1 cellular context compared by ENCODE assay signal in genomic region chr19:38656171-38656981, GRCh38.
A peak's percentile ranks its signal among the peaks of the same experiment; 100 is the strongest.
TF ChIP-seq lines count a peak whose summit lies in the region.

No MANE protein-coding gene starts in this region.

TF ChIP-seq in HEK293, 187 proteins besides CTCF, POLR2A, EP300 and RAD21 (continued from another document and continues in another):
- TF ChIP-seq PRDM2 (tag by site-specific recombination; IDR thresholded peaks at IDR 0.05; ENCODE audit: borderline replicate concordance): no peak
- peak; percentile 97 for TF ChIP-seq ZNF121 (tag by site-specific recombination; IDR thresholded peaks at IDR 0.05)
- TF ChIP-seq ZNF155 (tag by site-specific recombination; IDR thresholded peaks at IDR 0.05): no peak
- TF ChIP-seq ZNF404 (tag by site-specific recombination; IDR thresholded peaks at IDR 0.05): no peak
- no peak for TF ChIP-seq MYNN (tag by site-specific recombination; IDR thresholded peaks at IDR 0.05; ENCODE audit: borderline replicate concordance)
- no peak; the same call in 1 of the 2 replicates for TF ChIP-seq ZNF366 (tag by site-specific recombination; conservative IDR thresholded peaks at IDR 0.05)
- no peak for TF ChIP-seq ZBTB8A (tag by site-specific recombination; IDR thresholded peaks at IDR 0.05)
- peak; percentile 62 for TF ChIP-seq KLF1 (tag by site-specific recombination; IDR thresholded peaks at IDR 0.05)
- TF ChIP-seq ZNF140 (tag by site-specific recombination; IDR thresholded peaks at IDR 0.05): no peak
- TF ChIP-seq ZNF621 (tag by site-specific recombination; IDR thresholded peaks at IDR 0.05): no peak
- no peak for TF ChIP-seq ZNF311 (tag by site-specific recombination; IDR thresholded peaks at IDR 0.05; ENCODE audit: borderline replicate concordance)
- TF ChIP-seq ZNF48 (tag by site-specific recombination; IDR thresholded peaks at IDR 0.05): no peak
- TF ChIP-seq HIC1 (tag by site-specific recombination; IDR thresholded peaks at IDR 0.05): no peak
- TF ChIP-seq SALL2 (tag by site-specific recombination; IDR thresholded peaks at IDR 0.05; ENCODE audit: borderline replicate concordance): no peak
- no peak for TF ChIP-seq ZNF664 (tag by site-specific recombination; IDR thresholded peaks at IDR 0.05)
- TF ChIP-seq, protein P1, sequence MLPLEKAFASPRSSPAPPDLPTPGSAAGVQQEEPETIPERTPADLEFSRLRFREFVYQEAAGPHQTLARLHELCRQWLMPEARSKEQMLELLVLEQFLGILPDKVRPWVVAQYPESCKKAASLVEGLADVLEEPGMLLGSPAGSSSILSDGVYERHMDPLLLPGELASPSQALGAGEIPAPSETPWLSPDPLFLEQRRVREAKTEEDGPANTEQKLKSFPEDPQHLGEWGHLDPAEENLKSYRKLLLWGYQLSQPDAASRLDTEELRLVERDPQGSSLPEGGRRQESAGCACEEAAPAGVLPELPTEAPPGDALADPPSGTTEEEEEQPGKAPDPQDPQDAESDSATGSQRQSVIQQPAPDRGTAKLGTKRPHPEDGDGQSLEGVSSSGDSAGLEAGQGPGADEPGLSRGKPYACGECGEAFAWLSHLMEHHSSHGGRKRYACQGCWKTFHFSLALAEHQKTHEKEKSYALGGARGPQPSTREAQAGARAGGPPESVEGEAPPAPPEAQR (tag by site-specific recombination; IDR thresholded peaks at IDR 0.05): no peak
- TF ChIP-seq ELK4 (IDR thresholded peaks at IDR 0.05; ENCODE audit: borderline replicate concordance, low read depth, low read length): no peak
- TF ChIP-seq ZNF416 (tag by site-specific recombination; IDR thresholded peaks at IDR 0.05): no peak
- TF ChIP-seq ZNF239 (tag by site-specific recombination; IDR thresholded peaks at IDR 0.05): no peak
- no peak for TF ChIP-seq ZNF701 (tag by site-specific recombination; IDR thresholded peaks at IDR 0.05)
- no peak for TF ChIP-seq ZNF37A (tag by site-specific recombination; IDR thresholded peaks at IDR 0.05)
- TF ChIP-seq ZNF624 (tag by site-specific recombination; IDR thresholded peaks at IDR 0.05): no peak
- no peak for TF ChIP-seq PATZ1 (tag by site-specific recombination; IDR thresholded peaks at IDR 0.05)
- no peak for TF ChIP-seq REST (tag by site-specific recombination; IDR thresholded peaks at IDR 0.05)
- no peak for TF ChIP-seq ZSCAN5A (tag by site-specific recombination; IDR thresholded peaks at IDR 0.05)
- TF ChIP-seq ZNF521 (tag by site-specific recombination; IDR thresholded peaks at IDR 0.05): no peak
- no peak for TF ChIP-seq ZNF223 (tag by site-specific recombination; IDR thresholded peaks at IDR 0.05)
- TF ChIP-seq SCRT2 (tag by site-specific recombination; IDR thresholded peaks at IDR 0.05): no peak
- TF ChIP-seq ZNF639 (tag by site-specific recombination; IDR thresholded peaks at IDR 0.05): 0 out of 2 replicates have a peak, but pooled peaks have one; percentile 8
- no peak for TF ChIP-seq YY2 (tag by site-specific recombination; IDR thresholded peaks at IDR 0.05)
- TF ChIP-seq TCF7L2 (IDR thresholded peaks at IDR 0.05; ENCODE audit: borderline replicate concordance, low read depth, low read length): no peak
- no peak for TF ChIP-seq ZNF792 (tag by site-specific recombination; IDR thresholded peaks at IDR 0.05)
- no peak for TF ChIP-seq ZNF23 (tag by site-specific recombination; IDR thresholded peaks at IDR 0.05; ENCODE audit: borderline replicate concordance)
- no peak for TF ChIP-seq ZNF19 (tag by site-specific recombination; IDR thresholded peaks at IDR 0.05; ENCODE audit: low read depth)
- 0 out of 2 replicates have a peak, but pooled peaks have one; percentile 32 for TF ChIP-seq ZNF324 (tag by site-specific recombination; IDR thresholded peaks at IDR 0.05)
- TF ChIP-seq SCRT1 (tag by site-specific recombination; IDR thresholded peaks at IDR 0.05; ENCODE audit: borderline replicate concordance): no peak
- TF ChIP-seq ZNF10 (tag by site-specific recombination; IDR thresholded peaks at IDR 0.05): no peak
- no peak for TF ChIP-seq ZNF571 (tag by site-specific recombination; IDR thresholded peaks at IDR 0.05)
- no peak for TF ChIP-seq ZNF132 (tag by site-specific recombination; IDR thresholded peaks at IDR 0.05; ENCODE audit: borderline replicate concordance)
- peak; percentile 33; the same call in 1 of the 2 replicates for TF ChIP-seq OSR2 (tag by site-specific recombination; IDR thresholded peaks at IDR 0.05)
- TF ChIP-seq BCL11B (tag by site-specific recombination; IDR thresholded peaks at IDR 0.05; ENCODE audit: low read depth): no peak
- TF ChIP-seq, protein P2, sequence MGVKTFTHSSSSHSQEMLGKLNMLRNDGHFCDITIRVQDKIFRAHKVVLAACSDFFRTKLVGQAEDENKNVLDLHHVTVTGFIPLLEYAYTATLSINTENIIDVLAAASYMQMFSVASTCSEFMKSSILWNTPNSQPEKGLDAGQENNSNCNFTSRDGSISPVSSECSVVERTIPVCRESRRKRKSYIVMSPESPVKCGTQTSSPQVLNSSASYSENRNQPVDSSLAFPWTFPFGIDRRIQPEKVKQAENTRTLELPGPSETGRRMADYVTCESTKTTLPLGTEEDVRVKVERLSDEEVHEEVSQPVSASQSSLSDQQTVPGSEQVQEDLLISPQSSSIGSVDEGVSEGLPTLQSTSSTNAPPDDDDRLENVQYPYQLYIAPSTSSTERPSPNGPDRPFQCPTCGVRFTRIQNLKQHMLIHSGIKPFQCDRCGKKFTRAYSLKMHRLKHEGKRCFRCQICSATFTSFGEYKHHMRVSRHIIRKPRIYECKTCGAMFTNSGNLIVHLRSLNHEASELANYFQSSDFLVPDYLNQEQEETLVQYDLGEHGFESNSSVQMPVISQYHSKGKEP (tag by site-specific recombination; IDR thresholded peaks at IDR 0.05): 0 out of 2 replicates have a peak, but pooled peaks have one; percentile 1
